ENCODE assay signal across 9 cellular contexts in the genomic region with DNA sequence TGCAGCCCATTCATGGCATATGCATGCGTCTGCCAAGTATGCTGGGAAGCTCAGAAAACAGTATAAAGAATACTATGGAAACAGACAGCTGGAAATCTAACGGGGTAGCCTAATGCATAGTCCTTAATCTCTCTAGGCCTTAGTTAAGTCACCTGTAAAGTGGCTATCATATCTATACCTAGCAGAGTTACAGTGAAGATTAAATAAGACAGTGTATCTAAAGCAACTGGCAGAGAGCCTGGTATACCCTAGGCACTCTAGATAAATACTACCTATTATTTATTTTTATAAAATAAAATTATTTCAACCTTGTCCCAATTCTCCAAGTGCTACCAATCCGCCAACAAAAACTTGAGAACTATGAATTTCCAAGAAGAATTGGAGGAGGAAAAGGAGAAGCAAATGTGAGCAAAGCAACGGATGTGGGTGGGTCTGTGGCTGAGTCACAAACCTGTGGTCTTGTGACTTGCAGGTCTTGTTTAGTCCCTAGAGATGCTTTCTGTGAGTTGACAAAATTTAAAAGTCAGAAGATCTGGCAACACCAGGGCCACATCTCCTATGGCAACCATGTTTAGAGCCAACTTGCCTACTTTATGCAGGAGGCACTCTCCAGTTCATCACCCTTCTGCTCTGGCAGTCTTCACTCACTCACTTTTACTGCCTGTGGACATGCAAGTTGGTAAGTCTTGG.
DNase-seq lines count a peak whose midpoint lies in the region; ATAC-seq and TF ChIP-seq lines count a peak whose summit lies in the region.
"Had no signal": no experiment of that assay in that cellular context is flagged by ENCODE, and none has a peak within 500 bp of the region (broad histone marks: within the 10 kb centered on the region; RNA-seq: fewer than 3 reads in every experiment).

No MANE protein-coding gene starts in this region.

- H3K27me3 Mint-ChIP-seq in GM23338 (ENCODE audit: insufficient read depth, low read depth, poor library complexity), result peaks cover 7% of the 10 kb centered on the region

- H3K79me2 ChIP-seq in GM23338 (replicated peaks; ENCODE audit: insufficient read depth), result no peaks in the 10 kb centered on the region
- no peaks in the 10 kb centered on the region for H3K79me2 ChIP-seq in Loucy (ENCODE audit: insufficient read depth, low read length)

- H3K27ac ChIP-seq in GM23338 (ENCODE audit: low read depth), result 0 out of 2 replicates have a peak overlapping the region, but pooled peaks have one; percentile 20
- H3K27ac ChIP-seq: SJSA1 had no signal

- no peaks in the 10 kb centered on the region for H3K9me3 ChIP-seq in Loucy (ENCODE audit: insufficient read depth, low read depth, low read length)
- H3K9me3 ChIP-seq: SJSA1 had no signal

- DNase-seq in NK-92 treated with Interleukin-12 subunit alpha and Interleukin-12 subunit beta, amount 100 ng/mL, for 24 hours (lab: John Stamatoyannopoulos, UW), result peak; percentile 34
- DNase-seq in NK-92 (lab: John Stamatoyannopoulos, UW; ENCODE audit: unreplicated experiment), result no peak
- DNase-seq in GM23338 (ENCODE audit: low spot score), result no peak
- DNase-seq in activated gamma-delta T cell treated with Interleukin-2 at 50 U/mL for 16 hours, result no peak
- DNase-seq in foreskin melanocyte, result no peak
- no peak for DNase-seq in cerebellar cortex (ENCODE audit: low spot score)

- H3K4me3 ChIP-seq in GM23338 (no peak overlapping the region), Loucy (ENCODE audit: low read length, poor library complexity, severe bottlenecking) (peak overlapping the region; percentile 50)
- H3K4me3 ChIP-seq: SJSA1 had no signal

- ATAC-seq in GM23338 (no peak), esophagus mucosa (peak; percentile 78)

- H3K4me1 ChIP-seq in GM23338 (ENCODE audit: insufficient read depth), result 0 out of 2 replicates have a peak, but pooled peaks cover 7% of the 10 kb centered on the region
- peaks cover 28% of the 10 kb centered on the region for H3K4me1 ChIP-seq in Loucy (ENCODE audit: insufficient read depth, low read length, poor library complexity, severe bottlenecking)
- H3K4me1 ChIP-seq: SJSA1 had no signal

- H3K4me1 Mint-ChIP-seq in GM23338, result peaks cover 16% of the 10 kb centered on the region

- H3K36me3 ChIP-seq in GM23338 (ENCODE audit: insufficient read depth) (no peaks in the 10 kb centered on the region), Loucy (ENCODE audit: insufficient read depth, low read length) (no peaks in the 10 kb centered on the region)
- H3K36me3 ChIP-seq: SJSA1 had no signal

- peaks cover 7% of the 10 kb centered on the region; the same call in 2 of the 3 replicates for H3K36me3 Mint-ChIP-seq in GM23338 (ENCODE audit: low read depth)

- no peaks in the 10 kb centered on the region for H3F3A ChIP-seq in GM23338 (replicated peaks; ENCODE audit: low read depth)
- no peaks in the 10 kb centered on the region for H3F3A ChIP-seq in Loucy (ENCODE audit: low read depth)

- no peak overlapping the region for H3K4me3 Mint-ChIP-seq in GM23338

- no peaks in the 10 kb centered on the region for H4K20me1 ChIP-seq in GM23338 (replicated peaks; ENCODE audit: insufficient read depth)
- no peaks in the 10 kb centered on the region for H4K20me1 ChIP-seq in Loucy (ENCODE audit: insufficient read depth, low read length, poor library complexity, severe bottlenecking)

- H2AFZ ChIP-seq in GM23338 (no peak overlapping the region), Loucy (ENCODE audit: low read length) (no peak overlapping the region)

- H3K9ac ChIP-seq in Loucy (ENCODE audit: low read depth, low read length, poor library complexity, severe bottlenecking), result peak overlapping the region; percentile 54

- H3K9me2 ChIP-seq in GM23338 (ENCODE audit: insufficient read depth), result no peaks in the 10 kb centered on the region
- no peaks in the 10 kb centered on the region for H3K9me2 ChIP-seq in Loucy (replicated peaks; ENCODE audit: low read depth, low read length)

- no peak for TF ChIP-seq CTCF in GM23338 (conservative IDR thresholded peaks at IDR 0.05; ENCODE audit: low read depth in 2 of 2)
- TF ChIP-seq CTCF in Loucy (conservative IDR thresholded peaks at IDR 0.05; ENCODE audit: low read length), result no peak

- no peak overlapping the region for H3K27ac Mint-ChIP-seq in GM23338

- H3K27me3 ChIP-seq in GM23338 (ENCODE audit: insufficient read depth), result no peaks in the 10 kb centered on the region
- no peaks in the 10 kb centered on the region for H3K27me3 ChIP-seq in Loucy (ENCODE audit: insufficient read depth, low read length, poor library complexity, severe bottlenecking)
- H3K27me3 ChIP-seq: SJSA1 had no signal

- no peaks in the 10 kb centered on the region for H3K9me3 Mint-ChIP-seq in GM23338

- H3K4me2 ChIP-seq in GM23338, result no peak overlapping the region
- peak overlapping the region; percentile 66 for H3K4me2 ChIP-seq in Loucy (ENCODE audit: low read depth, low read length, poor library complexity, severe bottlenecking)

TF ChIP-seq in GM23338, 12 proteins besides CTCF, POLR2A, EP300 and RAD21 (continues in another document):
- TF ChIP-seq EZH2phosphoT487 (IDR thresholded peaks at IDR 0.05; ENCODE audit: unreplicated experiment) (no peak), JUNB (IDR thresholded peaks at IDR 0.05; ENCODE audit: unreplicated experiment) (no peak), EZH2 (IDR thresholded peaks at IDR 0.05; ENCODE audit: low read depth, unreplicated experiment) (no peak), ZNF331 (CRISPR knock-in tag; IDR thresholded peaks at IDR 0.05; ENCODE audit: low read depth) (no peak)
- TF ChIP-seq, protein P1, sequence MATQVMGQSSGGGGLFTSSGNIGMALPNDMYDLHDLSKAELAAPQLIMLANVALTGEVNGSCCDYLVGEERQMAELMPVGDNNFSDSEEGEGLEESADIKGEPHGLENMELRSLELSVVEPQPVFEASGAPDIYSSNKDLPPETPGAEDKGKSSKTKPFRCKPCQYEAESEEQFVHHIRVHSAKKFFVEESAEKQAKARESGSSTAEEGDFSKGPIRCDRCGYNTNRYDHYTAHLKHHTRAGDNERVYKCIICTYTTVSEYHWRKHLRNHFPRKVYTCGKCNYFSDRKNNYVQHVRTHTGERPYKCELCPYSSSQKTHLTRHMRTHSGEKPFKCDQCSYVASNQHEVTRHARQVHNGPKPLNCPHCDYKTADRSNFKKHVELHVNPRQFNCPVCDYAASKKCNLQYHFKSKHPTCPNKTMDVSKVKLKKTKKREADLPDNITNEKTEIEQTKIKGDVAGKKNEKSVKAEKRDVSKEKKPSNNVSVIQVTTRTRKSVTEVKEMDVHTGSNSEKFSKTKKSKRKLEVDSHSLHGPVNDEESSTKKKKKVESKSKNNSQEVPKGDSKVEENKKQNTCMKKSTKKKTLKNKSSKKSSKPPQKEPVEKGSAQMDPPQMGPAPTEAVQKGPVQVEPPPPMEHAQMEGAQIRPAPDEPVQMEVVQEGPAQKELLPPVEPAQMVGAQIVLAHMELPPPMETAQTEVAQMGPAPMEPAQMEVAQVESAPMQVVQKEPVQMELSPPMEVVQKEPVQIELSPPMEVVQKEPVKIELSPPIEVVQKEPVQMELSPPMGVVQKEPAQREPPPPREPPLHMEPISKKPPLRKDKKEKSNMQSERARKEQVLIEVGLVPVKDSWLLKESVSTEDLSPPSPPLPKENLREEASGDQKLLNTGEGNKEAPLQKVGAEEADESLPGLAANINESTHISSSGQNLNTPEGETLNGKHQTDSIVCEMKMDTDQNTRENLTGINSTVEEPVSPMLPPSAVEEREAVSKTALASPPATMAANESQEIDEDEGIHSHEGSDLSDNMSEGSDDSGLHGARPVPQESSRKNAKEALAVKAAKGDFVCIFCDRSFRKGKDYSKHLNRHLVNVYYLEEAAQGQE (IDR thresholded peaks at IDR 0.05; ENCODE audit: unreplicated experiment), result no peak
